In genomic region chr3:191627064-191627463, GRCh38 we compare ENCODE assay signal across 20 cellular contexts.
DNase-seq lines count a peak whose midpoint lies in the region; ATAC-seq and TF ChIP-seq lines count a peak whose summit lies in the region.
"Had no signal": no experiment of that assay in that cellular context is flagged by ENCODE, and none has a peak within 500 bp of the region (broad histone marks: within the 10 kb centered on the region; RNA-seq: fewer than 3 reads in every experiment).

No MANE protein-coding gene starts in this region.

- H2BK15ac ChIP-seq in neuronal stem cell (ENCODE audit: low read length), result no peak overlapping the region

- H3K27ac ChIP-seq in neuronal stem cell (replicated peaks; ENCODE audit: low read length), result no peak overlapping the region
- H3K27ac ChIP-seq in WERI-Rb-1, result no peak overlapping the region
- H3K27ac ChIP-seq: prostate gland, SJSA1, thyroid gland had no signal

- no peaks in the 10 kb centered on the region for H3K36me3 ChIP-seq in neuronal stem cell (replicated peaks in 1 of 2; ENCODE audit: control insufficient read depth in 2 of 2, insufficient read depth in 2 of 2, low read length in 2 of 2)
- H3K36me3 ChIP-seq in WERI-Rb-1, result no peaks in the 10 kb centered on the region
- H3K36me3 ChIP-seq: prostate gland, SJSA1, thyroid gland had no signal

- H3K18ac ChIP-seq in neuronal stem cell (ENCODE audit: low read length), result peak overlapping the region; percentile 28

- H3K9me3 ChIP-seq in neuronal stem cell (replicated peaks in 1 of 2; ENCODE audit: control insufficient read depth in 2 of 2, insufficient read depth in 1 of 2, low read depth in 1 of 2, low read length in 2 of 2), result no peaks in the 10 kb centered on the region
- no peaks in the 10 kb centered on the region for H3K9me3 ChIP-seq in WERI-Rb-1 (ENCODE audit: severe bottlenecking)
- H3K9me3 ChIP-seq: prostate gland, SJSA1, thyroid gland had no signal

- no peak overlapping the region for H4K91ac ChIP-seq in neuronal stem cell (ENCODE audit: low read depth, low read length, poor library complexity)

- no peak for TF ChIP-seq CTCF in WERI-Rb-1 (IDR thresholded peaks at IDR 0.05; ENCODE audit: low read depth, low read length)

- no peaks in the 10 kb centered on the region for H3K79me1 ChIP-seq in neuronal stem cell (ENCODE audit: low read depth, low read length)

- H3K27me3 ChIP-seq in neuronal stem cell (ENCODE audit: control insufficient read depth in 3 of 3, insufficient read depth in 3 of 3, low read depth in 1 of 3, low read length in 3 of 3), result no peaks in the 10 kb centered on the region
- H3K27me3 ChIP-seq in WERI-Rb-1 (ENCODE audit: insufficient read depth, low read depth, severe bottlenecking), result no peaks in the 10 kb centered on the region
- H3K27me3 ChIP-seq: SJSA1, thyroid gland had no signal

- H3K14ac ChIP-seq in neuronal stem cell (ENCODE audit: low read length), result no peak overlapping the region

- peak; percentile 68 for DNase-seq in Caki2 (ENCODE audit: low read depth)
- DNase-seq in NCI-H345 treated with DMSO at 0.1 percent for 48 hours (lab: John Stamatoyannopoulos, UW; ENCODE audit: unreplicated experiment), result peak; percentile 41
- DNase-seq in foreskin melanocyte, result peak; percentile 4
- no peak for DNase-seq in neuronal stem cell (ENCODE audit: low spot score)
- no peak for DNase-seq in mucosa of gallbladder (ENCODE audit: low spot score)
- DNase-seq in WERI-Rb-1, result no peak
- no peak for DNase-seq in GM03348 (ENCODE audit: low spot score)
- DNase-seq: activated CD4-positive, alpha-beta memory T cell treated with anti-CD3 and anti-CD28 coated beads for 36 hours; activated gamma-delta T cell treated with Interleukin-2 at 50 U/mL for 16 hours; CD8-positive, alpha-beta T cell; H7; naive thymus-derived CD8-positive, alpha-beta T cell; NCI-H1048; NCI-H2107; stimulated activated CD4-positive, alpha-beta T cell treated with anti-CD3 and anti-CD28 coated beads, Interleukin-1b, Interleukin-23, amount 100 ng/mL, for 48 hours; thyroid gland had no signal

- no peak overlapping the region for H2BK120ac ChIP-seq in neuronal stem cell (ENCODE audit: low read depth, low read length)

- H4K8ac ChIP-seq in neuronal stem cell (ENCODE audit: low read depth, low read length), result no peak overlapping the region

- ATAC-seq in GM18502 (IDR thresholded peaks at IDR 0.05; ENCODE audit: poor library complexity, unreplicated experiment), result no peak
- ATAC-seq: CD8-positive, alpha-beta T cell; naive thymus-derived CD8-positive, alpha-beta T cell; stimulated activated memory B cell treated with anti-CD40 and anti-IgM and Interleukin-4, amounts not matched to agents 10 μg/mL and 1 μg/mL and 100 μg/mL, for 72 hours had no signal

- no CpG with 5 or more reads among the region's 8 CpGs for WGBS in neuronal stem cell (ENCODE audit: extremely low coverage in 2 of 2, insufficient read length in 2 of 2, insufficient replicate concordance in 1 of 2), 2 donors

- H3K4me3 ChIP-seq in neuronal stem cell (ENCODE audit: low read length in 2 of 2) (no peak overlapping the region), WERI-Rb-1 (ENCODE audit: low read depth, low read length) (no peak overlapping the region)
- H3K4me3 ChIP-seq: prostate gland, SJSA1, thyroid gland had no signal

- no peak overlapping the region for H2BK12ac ChIP-seq in neuronal stem cell (ENCODE audit: low read length)

- H3K4me2 ChIP-seq in neuronal stem cell (ENCODE audit: insufficient read depth, low read length, poor library complexity, severe bottlenecking), result no peak overlapping the region

- in situ Hi-C loops in Caki2 (cut with HindIII; ENCODE audit: low pct_unique_long_range_greater_than_20kb, low sequenced_read_pairs), result no loop called here

- H3K4me1 ChIP-seq in neuronal stem cell (ENCODE audit: control insufficient read depth in 2 of 2, insufficient read depth in 1 of 2, low read depth in 1 of 2, low read length in 2 of 2), result peaks cover 2 to 4% of the 10 kb centered on the region in 2 donors
- H3K4me1 ChIP-seq: prostate gland, SJSA1, thyroid gland had no signal

- no peak overlapping the region for H2BK5ac ChIP-seq in neuronal stem cell (ENCODE audit: low read length)

- no peak overlapping the region for H2AK5ac ChIP-seq in neuronal stem cell (ENCODE audit: low read depth, low read length)

- no peak overlapping the region for H3K4ac ChIP-seq in neuronal stem cell (ENCODE audit: low read length)

- H3K9ac ChIP-seq in neuronal stem cell (ENCODE audit: low read depth, low read length, poor library complexity), result no peak overlapping the region

- no peak overlapping the region for H3K23ac ChIP-seq in neuronal stem cell (ENCODE audit: low read depth, low read length, poor library complexity)

- peak overlapping the region; percentile 71 for H2AFZ ChIP-seq in neuronal stem cell (ENCODE audit: low read length)

Comparison
In these comparisons a context has a peak if more than half of its experiments do, and no peak if none do; other contexts are left out.
1. DNase-seq: peak in Caki2 (single experiment), NCI-H345 treated with DMSO at 0.1 percent for 48 hours (single experiment) and foreskin melanocyte (single experiment); none in neuronal stem cell (single experiment), mucosa of gallbladder (single experiment), WERI-Rb-1 (single experiment) and GM03348 (single experiment).